Comparison of ENCODE assay signal across 17 cellular contexts in genomic region chr10:29248987-29249386, GRCh38. TPM values are rescaled to one million over a fixed set of nuclear protein-coding genes. Genes with fewer than 3 reads are reported as not detected.
DNase-seq lines count a peak whose midpoint lies in the region; ATAC-seq, FAIRE-seq and TF ChIP-seq lines count a peak whose summit lies in the region.
"Had no signal": no experiment of that assay in that cellular context is flagged by ENCODE, and none has a peak within 500 bp of the region (broad histone marks: within the 10 kb centered on the region; RNA-seq: fewer than 3 reads in every experiment).

No MANE protein-coding gene starts in this region.

- H3K4me1 Mint-ChIP-seq in mesothelial cell of epicardium = peaks cover 72% of the 10 kb centered on the region
- H3K4me1 Mint-ChIP-seq: CD4-positive, CD25-positive, alpha-beta regulatory T cell had no signal

- POLR2A ChIA-PET in HEK293 (lab: Yijun Ruan, JAX) = interaction anchor here (0.6 kb wide), 1 partner anchor 34 kb away, joined by 3 read pairs; no protein-coding TSS in a partner anchor

- H3K9me3 ChIP-seq in HEK293 (ENCODE audit: control insufficient read depth, insufficient read depth, low read depth, low read length) (no peaks in the 10 kb centered on the region), MG63 (no peaks in the 10 kb centered on the region; the same call in 1 of the 2 replicates)
- H3K9me3 ChIP-seq: BLaER1 treated with 17β-estradiol and CSF1 and Interleukin-3, amounts not matched to agents 10 nM and 100 nM; HAP-1 had no signal

- TF ChIP-seq CTCF in HEK293 (tag by site-specific recombination; IDR thresholded peaks at IDR 0.05) (no peak), mesothelial cell of epicardium (IDR thresholded peaks at IDR 0.05; ENCODE audit: unreplicated experiment) (no peak)

- CTCF ChIA-PET in HEK293 (lab: Yijun Ruan, JAX) = interaction anchor here (2.6 to 3.2 kb wide), 2 partner anchors 9 to 55 kb away, joined by 13 read pairs; no protein-coding TSS in a partner anchor

- ATAC-seq in HG03039 (IDR thresholded peaks at IDR 0.05; ENCODE audit: unreplicated experiment) = no peak

- H3K9me3 Mint-ChIP-seq in mesothelial cell of epicardium = peaks cover 10% of the 10 kb centered on the region

- H3K4me3 ChIP-seq in HEK293 (ENCODE audit: low read depth, low read length) (no peak overlapping the region), MG63 (no peak overlapping the region)
- H3K4me3 ChIP-seq: BLaER1 treated with 17β-estradiol and CSF1 and Interleukin-3, amounts not matched to agents 10 nM and 100 nM; HAP-1 had no signal

- DNase-seq in mesothelial cell of epicardium (ENCODE audit: low spot score in 2 of 2, unreplicated experiment in 2 of 2) = no peak
- DNase-seq in retina = peak; percentile 46
- DNase-seq in MG63 = no peak
- no peak for DNase-seq in NCI-H69 (lab: John Stamatoyannopoulos, UW)
- DNase-seq: 8988T; ACHN; Calu3; CD4-positive, CD25-positive, alpha-beta regulatory T cell; DMS 273 treated with DMSO at 0.1 percent for 48 hours had no signal

- H3K36me3 ChIP-seq in HEK293 (ENCODE audit: control insufficient read depth in 2 of 2, insufficient read depth in 1 of 2, low read length in 2 of 2) (no peaks in the 10 kb centered on the region), MG63 (no peaks in the 10 kb centered on the region)
- H3K36me3 ChIP-seq: BLaER1 treated with 17β-estradiol and CSF1 and Interleukin-3, amounts not matched to agents 10 nM and 100 nM; HAP-1 had no signal

- peak; percentile 97 for FAIRE-seq in TTC549 (lab: Jason Lieb, UNC)
- FAIRE-seq: H1 had no signal

- H3K27ac Mint-ChIP-seq in mesothelial cell of epicardium = peak overlapping the region; percentile 92
- H3K27ac Mint-ChIP-seq: CD4-positive, CD25-positive, alpha-beta regulatory T cell had no signal

- H3K4me3 Mint-ChIP-seq in mesothelial cell of epicardium = no peak overlapping the region

- no peak overlapping the region for H3K27ac ChIP-seq in HEK293 (ENCODE audit: extremely low read depth, low read depth, low read length)
- H3K27ac ChIP-seq: BLaER1 treated with 17β-estradiol and CSF1 and Interleukin-3, amounts not matched to agents 10 nM and 100 nM; HL-60 had no signal

- H3K27me3 Mint-ChIP-seq in mesothelial cell of epicardium (ENCODE audit: low read depth) = no peaks in the 10 kb centered on the region

- H3K27me3 ChIP-seq in MG63 = peaks cover 8% of the 10 kb centered on the region; the same call in 1 of the 2 replicates
- H3K27me3 ChIP-seq: BLaER1 treated with 17β-estradiol and CSF1 and Interleukin-3, amounts not matched to agents 10 nM and 100 nM had no signal

- H3K4me1 ChIP-seq in HEK293 (ENCODE audit: control insufficient read depth, insufficient read depth, low read length) = peaks cover 11% of the 10 kb centered on the region
- H3K4me1 ChIP-seq: HAP-1 had no signal

- peaks cover 2% of the 10 kb centered on the region for H3K36me3 Mint-ChIP-seq in mesothelial cell of epicardium
- H3K36me3 Mint-ChIP-seq: CD4-positive, CD25-positive, alpha-beta regulatory T cell had no signal

TF ChIP-seq in HEK293, 187 proteins besides CTCF, POLR2A, EP300 and RAD21:
- peak; percentile 56; the same call in 1 of the 2 replicates for TF ChIP-seq EGR2 (tag by site-specific recombination; IDR thresholded peaks at IDR 0.05; ENCODE audit: low read depth)
- TF ChIP-seq ZNF747 (tag by site-specific recombination; IDR thresholded peaks at IDR 0.05) = no peak
- no peak for TF ChIP-seq ZNF311 (tag by site-specific recombination; IDR thresholded peaks at IDR 0.05; ENCODE audit: borderline replicate concordance)
- TF ChIP-seq ZNF521 (tag by site-specific recombination; IDR thresholded peaks at IDR 0.05) = no peak
- TF ChIP-seq ZNF621 (tag by site-specific recombination; IDR thresholded peaks at IDR 0.05) = no peak
- peak; percentile 62 for TF ChIP-seq ZFHX2 (tag by site-specific recombination; conservative IDR thresholded peaks at IDR 0.05)

RNA-seq across cellular contexts. Expression of gene LYZL1, which starts 39.9 kb away (rescaled TPM):
- not detected in 3 replicates for total RNA-seq in mesothelial cell of epicardium
- not detected in 2 replicates for total RNA-seq in MG63 (2014; rRNA removed; shearing (Covaris generic); ENCODE audit: low replicate concordance)
- total RNA-seq: Calu3; CD4-positive, CD25-positive, alpha-beta regulatory T cell; Daoy; H1 had no signal
